In the genomic region with DNA sequence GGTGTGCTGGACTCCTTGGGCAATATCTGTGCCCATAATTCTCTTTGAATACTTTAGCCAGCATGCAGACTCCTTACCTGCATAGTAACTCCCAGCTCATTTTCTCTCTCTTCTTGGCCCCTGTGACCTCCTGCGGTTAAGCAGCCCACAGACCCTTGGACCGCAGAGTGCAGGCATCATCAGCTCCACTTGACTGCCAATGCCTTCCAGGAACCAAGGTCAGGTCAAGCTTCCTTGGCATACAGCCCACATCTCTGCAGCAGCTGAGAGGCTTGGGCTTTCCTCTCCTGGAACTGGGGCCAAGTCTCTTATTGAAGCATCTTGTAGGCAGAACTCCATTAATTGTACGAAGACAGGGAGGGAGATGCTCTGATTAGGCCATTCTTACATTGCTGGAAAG, we compare ENCODE assay signal across 20 cellular contexts.
"Had no signal": no experiment of that assay in that cellular context is flagged by ENCODE, and none has a peak within 500 bp of the region (broad histone marks: within the 10 kb centered on the region; RNA-seq: fewer than 3 reads in every experiment).

No MANE protein-coding gene starts in this region.

- H3K36me3 ChIP-seq: esophagus muscularis mucosa, gastroesophageal sphincter, heart right ventricle, tibial nerve, vagina had no signal

- H3K4me3 ChIP-seq: esophagus muscularis mucosa, gastroesophageal sphincter, heart right ventricle, tibial nerve, vagina had no signal

- H3K36me3 Mint-ChIP-seq: activated naive CD8-positive, alpha-beta T cell treated with anti-CD3 and anti-CD28 coated beads for 36 hours; natural killer cell treated with Interleukin-12 subunit alpha and Interleukin-12 subunit beta and Interleukin-15 and Interleukin-18, amount 100 ng/mL, for 72 hours had no signal

- ATAC-seq: activated CD4-positive, alpha-beta T cell treated with anti-CD3 and anti-CD28 coated beads for 36 hours; activated T-helper 17 cell treated with anti-CD3 and anti-CD28 coated beads, Interleukin-2, amount 50 U/mL, for 72 hours; gastroesophageal sphincter; heart right ventricle; natural killer cell treated with Interleukin-12 subunit alpha and Interleukin-12 subunit beta and Interleukin-15 and Interleukin-18, amount 100 ng/mL, for 72 hours; WTC11 had no signal

- H3K27me3 ChIP-seq: esophagus muscularis mucosa, gastroesophageal sphincter, heart right ventricle, tibial nerve, vagina had no signal

- H3K9me3 ChIP-seq: esophagus muscularis mucosa, gastroesophageal sphincter, vagina had no signal

- H3K27ac ChIP-seq: esophagus muscularis mucosa, gastroesophageal sphincter, heart right ventricle, parathyroid adenoma, tibial nerve, vagina had no signal

- H3K27ac Mint-ChIP-seq: activated CD4-positive, alpha-beta memory T cell treated with anti-CD3 and anti-CD28 coated beads, Interleukin-2, amount 10 ng/mL, durations not matched to agents 7 days and 5 days; activated CD4-positive, alpha-beta T cell treated with anti-CD3 and anti-CD28 coated beads for 36 hours; activated naive CD8-positive, alpha-beta T cell treated with anti-CD3 and anti-CD28 coated beads for 36 hours; activated T-helper 17 cell treated with anti-CD3 and anti-CD28 coated beads, Interleukin-2, amount 50 U/mL, for 72 hours; dendritic cell treated with granulocyte-macrophage colony-stimulating factor and Interleukin-4, amounts not matched to agents 40 ng/mL and 50 ng/mL, for 4 days; natural killer cell treated with Interleukin-12 subunit alpha and Interleukin-12 subunit beta and Interleukin-15 and Interleukin-18, amount 100 ng/mL, for 72 hours; stimulated activated naive CD8-positive, alpha-beta T cell treated with anti-CD3 and anti-CD28 coated beads, Interleukin-15, Interleukin-2, amounts not matched to agents 100 ng/mL and 50 ng/mL, for 24 hours; WTC11 had no signal

- DNase-seq: activated CD4-positive, alpha-beta memory T cell treated with anti-CD3 and anti-CD28 coated beads, Interleukin-2, amount 10 ng/mL, durations not matched to agents 7 days and 5 days; activated CD4-positive, alpha-beta T cell treated with anti-CD3 and anti-CD28 coated beads for 36 hours; activated naive CD4-positive, alpha-beta T cell; activated naive CD8-positive, alpha-beta T cell treated with anti-CD3 and anti-CD28 coated beads for 36 hours; activated T-cell treated with anti-CD3 and anti-CD28 coated beads, Interleukin-2, amount 50 U/mL, for 1 hour; amniotic stem cell; effector CD8-positive, alpha-beta T cell; heart right ventricle; kidney glomerular epithelial cell; retina had no signal

- H3K4me1 Mint-ChIP-seq: activated CD4-positive, alpha-beta memory T cell treated with anti-CD3 and anti-CD28 coated beads, Interleukin-2, amount 10 ng/mL, durations not matched to agents 7 days and 5 days; activated CD4-positive, alpha-beta T cell treated with anti-CD3 and anti-CD28 coated beads for 36 hours; activated naive CD8-positive, alpha-beta T cell treated with anti-CD3 and anti-CD28 coated beads for 36 hours; activated T-helper 17 cell treated with anti-CD3 and anti-CD28 coated beads, Interleukin-2, amount 50 U/mL, for 72 hours had no signal

- H3K9me3 Mint-ChIP-seq: activated CD4-positive, alpha-beta memory T cell treated with anti-CD3 and anti-CD28 coated beads, Interleukin-2, amount 10 ng/mL, durations not matched to agents 7 days and 5 days; activated naive CD8-positive, alpha-beta T cell treated with anti-CD3 and anti-CD28 coated beads for 36 hours had no signal

- H3K27me3 Mint-ChIP-seq: activated CD4-positive, alpha-beta memory T cell treated with anti-CD3 and anti-CD28 coated beads, Interleukin-2, amount 10 ng/mL, durations not matched to agents 7 days and 5 days; activated CD4-positive, alpha-beta T cell treated with anti-CD3 and anti-CD28 coated beads for 36 hours; activated naive CD8-positive, alpha-beta T cell treated with anti-CD3 and anti-CD28 coated beads for 36 hours; activated T-helper 17 cell treated with anti-CD3 and anti-CD28 coated beads, Interleukin-2, amount 50 U/mL, for 72 hours; dendritic cell treated with granulocyte-macrophage colony-stimulating factor and Interleukin-4, amounts not matched to agents 40 ng/mL and 50 ng/mL, for 4 days; natural killer cell treated with Interleukin-12 subunit alpha and Interleukin-12 subunit beta and Interleukin-15 and Interleukin-18, amount 100 ng/mL, for 72 hours; stimulated activated naive CD8-positive, alpha-beta T cell treated with anti-CD3 and anti-CD28 coated beads, Interleukin-15, Interleukin-2, amounts not matched to agents 100 ng/mL and 50 ng/mL, for 24 hours had no signal

- H3K4me1 ChIP-seq: gastroesophageal sphincter, heart right ventricle, parathyroid adenoma, tibial nerve, vagina had no signal

- H3K4me3 Mint-ChIP-seq: activated CD4-positive, alpha-beta memory T cell treated with anti-CD3 and anti-CD28 coated beads, Interleukin-2, amount 10 ng/mL, durations not matched to agents 7 days and 5 days; activated CD4-positive, alpha-beta T cell treated with anti-CD3 and anti-CD28 coated beads for 36 hours; activated naive CD8-positive, alpha-beta T cell treated with anti-CD3 and anti-CD28 coated beads for 36 hours; activated T-helper 17 cell treated with anti-CD3 and anti-CD28 coated beads, Interleukin-2, amount 50 U/mL, for 72 hours; dendritic cell treated with granulocyte-macrophage colony-stimulating factor and Interleukin-4, amounts not matched to agents 40 ng/mL and 50 ng/mL, for 4 days; natural killer cell treated with Interleukin-12 subunit alpha and Interleukin-12 subunit beta and Interleukin-15 and Interleukin-18, amount 100 ng/mL, for 72 hours; stimulated activated naive CD8-positive, alpha-beta T cell treated with anti-CD3 and anti-CD28 coated beads, Interleukin-15, Interleukin-2, amounts not matched to agents 100 ng/mL and 50 ng/mL, for 24 hours; WTC11 had no signal
